Comparison of ENCODE assay signal across 8 cellular contexts in the genomic region with DNA sequence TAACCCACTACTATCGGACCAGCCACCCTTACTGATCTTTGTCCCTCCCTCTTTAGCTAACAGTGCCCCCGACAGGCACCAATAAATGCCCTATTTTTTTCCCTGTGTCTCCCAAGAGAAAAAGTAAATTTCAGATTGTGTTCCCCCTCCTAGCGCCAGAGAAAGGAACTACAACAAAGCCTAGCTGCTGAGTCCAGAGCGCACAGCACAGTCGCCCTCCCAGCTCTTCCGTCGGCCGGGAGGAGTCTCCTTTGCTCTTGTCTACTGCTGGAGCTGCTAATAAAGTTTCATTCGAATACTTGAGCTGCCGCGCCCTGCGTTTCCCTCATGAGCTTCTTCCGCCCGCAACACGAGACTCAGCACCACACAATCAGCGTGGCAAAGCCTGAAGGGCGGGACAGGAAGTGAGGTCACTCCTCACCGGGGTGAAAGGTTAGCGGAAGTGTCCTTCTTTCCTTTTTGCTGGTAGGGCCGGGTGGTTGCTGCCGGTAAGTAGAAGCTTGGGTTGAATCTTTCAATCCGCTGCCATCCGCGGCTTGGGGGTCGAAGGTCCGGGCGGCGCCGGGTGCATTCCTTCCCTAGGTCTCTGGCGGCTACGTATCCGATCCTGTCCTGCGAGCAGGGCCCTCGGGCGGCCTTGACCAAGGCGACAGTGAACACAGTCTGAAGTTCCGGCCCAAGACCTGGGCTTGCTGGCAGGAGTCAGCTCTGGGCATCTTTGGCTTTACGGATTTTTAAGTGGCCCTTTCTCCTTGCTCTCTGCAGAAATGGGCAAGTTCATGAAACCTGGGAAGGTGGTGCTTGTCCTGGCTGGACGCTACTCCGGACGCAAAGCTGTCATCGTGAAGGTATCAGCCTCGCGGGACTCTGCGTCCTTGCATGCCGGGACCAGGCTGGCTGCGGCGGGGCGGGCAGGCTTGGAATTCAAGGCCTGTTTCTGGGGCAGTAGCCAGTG. TPM values are rescaled to one million over a fixed set of nuclear protein-coding genes. Genes with fewer than 3 reads are reported as not detected.
DNase-seq lines count a peak whose midpoint lies in the region; ATAC-seq, FAIRE-seq and TF ChIP-seq lines count a peak whose summit lies in the region.

A gene (plus strand): TSS at position 436 of the 955 bp plus-strand sequence. CDS start 332 bp downstream, at position 768.

- H3K4me2 ChIP-seq in HepG2 (ENCODE audit: low read depth, low read length) = peak within 1 kb of the TSS; percentile 99

- H3K4me1 ChIP-seq in HepG2 (ENCODE audit: insufficient read depth, low read length) = peaks cover 48% of the 10 kb centered on the region

- FAIRE-seq in HepG2 (lab: Jason Lieb, UNC) = peak; percentile 100

- peaks cover 23% of the 10 kb centered on the region for H4K20me1 ChIP-seq in HepG2 (ENCODE audit: insufficient read depth, low read length)

- peak within 1 kb of the TSS; percentile 81 to 95 (median 92) for H3K4me3 ChIP-seq in HepG2 (replicated peaks in 1 of 3; ENCODE audit: insufficient read depth in 1 of 3, low read depth in 2 of 3, low read length in 3 of 3)

- POLR2A ChIA-PET in HepG2 (lab: Yijun Ruan, JAX) = interaction anchor here (0.7 to 3.2 kb wide), 61 partner anchors 10 to 1090 kb away, joined by 3 to 162 read pairs (median 6); a partner anchor contains a TSS

- under 1% methylated on average over 40 of the region's 49 CpGs for WGBS in HepG2 (ENCODE audit: low lambda C conversion rate)

- no peaks in the 10 kb centered on the region for H3K9me3 ChIP-seq in HepG2 (ENCODE audit: low read length)

- in situ Hi-C loops in HepG2 (cut with HindIII; ENCODE audit: extremely low pct_ligation_motif_present, low pct_unique_long_range_greater_than_20kb) = no loop called here

- peak; percentile 93 to 98 for TF ChIP-seq POLR2A in HepG2 (IDR thresholded peaks at IDR 0.05; ENCODE audit: insufficient read depth in 1 of 2, low read depth in 2 of 2, low read length in 2 of 2)

- peaks cover 21% of the 10 kb centered on the region for H3K79me2 ChIP-seq in HepG2 (ENCODE audit: insufficient read depth, low read length)

- peaks cover 14 to 33% of the 10 kb centered on the region in 2 experiments for H3K36me3 ChIP-seq in HepG2 (replicated peaks in 1 of 2; ENCODE audit: control insufficient read depth in 1 of 2, insufficient read depth in 2 of 2, low read length in 2 of 2)

- intact Hi-C loops in HepG2 (cut with micrococcal nuclease; ENCODE audit: unreplicated experiment) = loop anchor here (2.0 to 5.0 kb wide), 3 partner anchors 17 to 166 kb away; a partner anchor contains a TSS

- BruUV-seq in HepG2 (replicated peaks; lab: Mats Ljungman, UMichigan) = TSS peak; percentile 81

- ATAC-seq in GM19328 (IDR thresholded peaks at IDR 0.05; ENCODE audit: unreplicated experiment) (peak; percentile 87), HG03521 (IDR thresholded peaks at IDR 0.05; ENCODE audit: unreplicated experiment) (peak; percentile 92), HepG2 (peak; percentile 91)

- TF ChIP-seq RAD21 in HepG2 (CRISPR knock-in tag; IDR thresholded peaks at IDR 0.05) = peak; percentile 85

- H2AFZ ChIP-seq in HepG2 (ENCODE audit: low read length) = peak within 1 kb of the TSS; percentile 7

- H3K27ac ChIP-seq in HepG2 (ENCODE audit: extremely low read length, insufficient read depth, low read length) = peak within 1 kb of the TSS; percentile 94

- H3K9ac ChIP-seq in HepG2 (ENCODE audit: insufficient read depth, low read depth, low read length) = peak within 1 kb of the TSS; percentile 99

- TF ChIP-seq EP300 in HepG2 (IDR thresholded peaks at IDR 0.05; ENCODE audit: low read depth in 2 of 2, low read length in 2 of 2) = peak; percentile 77 to 81; a peak in 3 of 4 replicates
- peak; percentile 75 for TF ChIP-seq EP300 in HepG2 (CRISPR knock-in tag; IDR thresholded peaks at IDR 0.05; ENCODE audit: borderline replicate concordance)

- DNase-seq in C1 segment of cervical spinal cord (lab: John Stamatoyannopoulos, UW) (peak; percentile 80 to 100 (median 97)), NCI-H748 (lab: John Stamatoyannopoulos, UW; ENCODE audit: unreplicated experiment) (peak; percentile 100), dermis blood vessel endothelial cell (peak; percentile 100), HepG2 (ENCODE audit: low spot score) (peak; percentile 100)
- peak; percentile 95 to 96 for DNase-seq in activated CD4-positive, alpha-beta T cell treated with anti-CD3 and anti-CD28 coated beads, Interleukin-2, amount 50 U/mL, for 24 hours (ENCODE audit: low read depth in 1 of 2, low spot score in 1 of 2)
- peak; percentile 97 for DNase-seq in stimulated activated CD4-positive, alpha-beta T cell treated with anti-CD3 and anti-CD28 coated beads, Interleukin-4, amount 100 ng/mL, for 24 hours

- peak; percentile 90 for TF ChIP-seq CTCF in HepG2 (CRISPR knock-in tag; IDR thresholded peaks at IDR 0.05)

- H3K27me3 ChIP-seq in HepG2 (ENCODE audit: control insufficient read depth in 1 of 2, insufficient read depth in 2 of 2, low read length in 2 of 2) = no peaks in the 10 kb centered on the region; a peak in 1 of 5 replicates

- CTCF ChIA-PET in HepG2 (lab: Yijun Ruan, JAX; ENCODE audit: low intra/inter-chr PET ratio, low total read pairs) = interaction anchor here (1.1 to 1.5 kb wide), 3 partner anchors 18 to 155 kb away, joined by 3 to 6 read pairs (median 3); a partner anchor contains a TSS

TF ChIP-seq in HepG2, 621 proteins besides CTCF, POLR2A, EP300 and RAD21 (continues in another document):
- TF ChIP-seq ZBTB7B (CRISPR knock-in tag; IDR thresholded peaks at IDR 0.05) = peak; percentile 87
- TF ChIP-seq, protein P1, sequence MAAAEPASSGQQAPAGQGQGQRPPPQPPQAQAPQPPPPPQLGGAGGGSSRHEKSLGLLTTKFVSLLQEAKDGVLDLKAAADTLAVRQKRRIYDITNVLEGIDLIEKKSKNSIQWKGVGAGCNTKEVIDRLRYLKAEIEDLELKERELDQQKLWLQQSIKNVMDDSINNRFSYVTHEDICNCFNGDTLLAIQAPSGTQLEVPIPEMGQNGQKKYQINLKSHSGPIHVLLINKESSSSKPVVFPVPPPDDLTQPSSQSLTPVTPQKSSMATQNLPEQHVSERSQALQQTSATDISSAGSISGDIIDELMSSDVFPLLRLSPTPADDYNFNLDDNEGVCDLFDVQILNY (CRISPR knock-in tag; conservative IDR thresholded peaks at IDR 0.05) = peak; percentile 75; the same call in 1 of the 2 replicates
- TF ChIP-seq, protein P2, sequence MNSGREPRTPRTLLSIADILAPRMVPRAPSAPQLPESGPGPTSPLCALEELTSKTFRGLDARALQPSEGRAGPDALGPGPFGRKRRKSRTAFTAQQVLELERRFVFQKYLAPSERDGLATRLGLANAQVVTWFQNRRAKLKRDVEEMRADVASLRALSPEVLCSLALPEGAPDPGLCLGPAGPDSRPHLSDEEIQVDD (CRISPR knock-in tag; IDR thresholded peaks at IDR 0.05; ENCODE audit: borderline replicate concordance) = peak; percentile 50; the same call in 1 of the 2 replicates
- peak; percentile 100 for TF ChIP-seq SMAD3 (CRISPR knock-in tag; IDR thresholded peaks at IDR 0.05)
- peak; percentile 98 for TF ChIP-seq ZSCAN9 (CRISPR knock-in tag; IDR thresholded peaks at IDR 0.05; ENCODE audit: borderline replicate concordance)
- TF ChIP-seq TGIF2 (CRISPR knock-in tag; IDR thresholded peaks at IDR 0.05) = peak; percentile 68
- peak; percentile 67 for TF ChIP-seq SP140L (CRISPR knock-in tag; IDR thresholded peaks at IDR 0.05; ENCODE audit: borderline replicate concordance)
- TF ChIP-seq, protein P3, sequence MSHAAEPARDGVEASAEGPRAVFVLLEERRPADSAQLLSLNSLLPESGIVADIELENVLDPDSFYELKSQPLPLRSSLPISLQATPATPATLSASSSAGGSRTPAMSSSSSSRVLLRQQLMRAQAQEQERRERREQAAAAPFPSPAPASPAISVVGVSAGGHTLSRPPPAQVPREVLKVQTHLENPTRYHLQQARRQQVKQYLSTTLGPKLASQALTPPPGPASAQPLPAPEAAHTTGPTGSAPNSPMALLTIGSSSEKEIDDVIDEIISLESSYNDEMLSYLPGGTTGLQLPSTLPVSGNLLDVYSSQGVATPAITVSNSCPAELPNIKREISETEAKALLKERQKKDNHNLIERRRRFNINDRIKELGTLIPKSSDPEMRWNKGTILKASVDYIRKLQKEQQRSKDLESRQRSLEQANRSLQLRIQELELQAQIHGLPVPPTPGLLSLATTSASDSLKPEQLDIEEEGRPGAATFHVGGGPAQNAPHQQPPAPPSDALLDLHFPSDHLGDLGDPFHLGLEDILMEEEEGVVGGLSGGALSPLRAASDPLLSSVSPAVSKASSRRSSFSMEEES (CRISPR knock-in tag; IDR thresholded peaks at IDR 0.05) = peak; percentile 98
- TF ChIP-seq ZNF782 (CRISPR knock-in tag; IDR thresholded peaks at IDR 0.05; ENCODE audit: borderline replicate concordance) = peak; percentile 97; the same call in 1 of the 2 replicates
- peak; percentile 69; the same call in 1 of the 2 replicates for TF ChIP-seq ZNF652 (CRISPR knock-in tag; IDR thresholded peaks at IDR 0.05; ENCODE audit: borderline replicate concordance, low read depth)

RNA-seq across cellular contexts. Expression of the gene that starts here (rescaled TPM):
- total RNA-seq in dermis blood vessel endothelial cell = 842 and 1,058 TPM in 2 replicates
- 1,585 and 1,854 TPM in 2 replicates for total RNA-seq in HepG2 (2016; rRNA removed; fragmentation: Illumina TruSeq; extraction: Trizol)
- total RNA-seq in HepG2 (2016; cell fraction: cytosol; rRNA removed; fragmentation: Illumina TruSeq; extraction: Trizol; ENCODE audit: low read depth) = 2,474 and 2,700 TPM in 2 replicates
- total RNA-seq in HepG2 (2016; cell fraction: insoluble cytoplasmic fraction; rRNA removed; fragmentation: Illumina TruSeq; extraction: Trizol) = 1,612 and 2,027 TPM in 2 replicates
- total RNA-seq in HepG2 (2016; cell fraction: membrane; rRNA removed; fragmentation: Illumina TruSeq; extraction: Trizol) = 3,431 and 3,586 TPM in 2 replicates
- 594 and 641 TPM in 2 replicates for total RNA-seq in HepG2 (2016; cell fraction: nucleus; rRNA removed; fragmentation: Illumina TruSeq; extraction: Trizol)
- 5,537 and 5,840 TPM in 2 replicates for polyA plus RNA-seq in HepG2 (2011; rRNA removed)
- polyA plus RNA-seq in HepG2 (2011; cell fraction: cytosol; rRNA removed) = 5,862 and 7,129 TPM in 2 replicates
- 1,636 and 1,825 TPM in 2 replicates for polyA plus RNA-seq in HepG2 (2011; cell fraction: nucleus; rRNA removed)
- 3,706 and 5,933 TPM in 2 replicates for polyA plus RNA-seq in HepG2 (2012)
- 4,996 and 5,283 TPM in 2 replicates for polyA plus RNA-seq in HepG2 (2016; cell fraction: cytosol; fragmentation: Illumina TruSeq; extraction: Trizol; ENCODE audit: low read depth)
- polyA plus RNA-seq in HepG2 (2016; cell fraction: insoluble cytoplasmic fraction; fragmentation: Illumina TruSeq; extraction: Trizol; ENCODE audit: low read depth) = 3,163 and 3,539 TPM in 2 replicates
- polyA plus RNA-seq in HepG2 (2016; cell fraction: membrane; fragmentation: Illumina TruSeq; extraction: Trizol; ENCODE audit: low read depth) = 5,583 and 6,010 TPM in 2 replicates
- polyA plus RNA-seq in HepG2 (2016; cell fraction: nucleus; fragmentation: Illumina TruSeq; extraction: Trizol; ENCODE audit: insufficient read depth, low read depth) = 1,621 and 1,722 TPM in 2 replicates
- polyA minus RNA-seq in HepG2 (2011; rRNA and poly(A)+ RNA removed; ENCODE audit: low replicate concordance) = 2,855 and 3,130 TPM in 2 replicates
- polyA minus RNA-seq in HepG2 (2011; cell fraction: cytosol; rRNA and poly(A)+ RNA removed) = 813 and 904 TPM in 2 replicates
- polyA minus RNA-seq in HepG2 (2011; cell fraction: nucleus; rRNA and poly(A)+ RNA removed) = 526 and 829 TPM in 2 replicates

Comparison
In these comparisons a context has a peak if more than half of its experiments do, and no peak if none do; other contexts are left out.
1. Peak in every context shown above with its lines: DNase-seq, ATAC-seq, H3K4me3 ChIP-seq and H3K27ac ChIP-seq.